In the genomic region with DNA sequence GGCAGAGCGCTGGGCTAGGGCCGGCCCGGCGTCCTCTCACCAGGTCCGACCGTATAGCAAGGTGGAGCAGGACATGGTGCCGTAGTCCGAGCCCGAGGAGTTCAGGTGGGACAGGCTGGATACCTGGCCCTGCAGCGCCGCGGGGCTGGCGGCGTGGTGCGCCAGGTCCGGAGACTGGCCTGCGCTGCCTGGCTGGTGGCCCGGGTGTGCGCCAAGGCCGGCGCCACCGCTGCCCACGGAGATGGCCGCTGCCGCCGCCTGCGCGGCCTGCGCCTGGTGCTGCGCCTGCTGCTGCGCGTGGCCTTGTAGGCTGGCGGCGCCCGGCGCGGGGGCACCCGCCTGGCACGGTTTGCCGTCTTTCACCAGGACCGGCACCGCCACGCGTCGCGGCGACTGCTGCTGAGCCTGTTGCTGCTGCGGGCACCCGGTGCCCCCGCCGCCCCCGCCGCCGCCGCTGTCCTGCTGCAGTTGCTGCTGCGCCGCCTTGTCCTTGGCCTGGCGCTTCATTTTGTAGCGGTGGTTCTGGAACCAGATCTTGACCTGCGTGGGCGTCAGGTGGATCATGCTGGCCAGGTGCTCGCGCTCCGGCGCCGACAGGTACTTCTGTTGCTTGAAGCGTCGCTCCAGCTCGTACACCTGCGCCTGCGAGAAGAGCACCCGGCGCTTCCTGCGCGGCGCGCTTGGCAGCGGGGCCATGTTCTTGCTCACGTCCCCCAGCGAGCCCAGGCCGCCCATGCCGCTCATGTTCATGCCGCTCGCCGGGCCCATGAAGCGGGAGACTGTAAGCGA, we compare ENCODE assay signal across 17 cellular contexts. TPM values are rescaled to one million over a fixed set of nuclear protein-coding genes. Genes with fewer than 3 reads are reported as not detected.
DNase-seq lines count a peak whose midpoint lies in the region; FAIRE-seq and TF ChIP-seq lines count a peak whose summit lies in the region.
"Had no signal": no experiment of that assay in that cellular context is flagged by ENCODE, and none has a peak within 500 bp of the region (broad histone marks: within the 10 kb centered on the region; RNA-seq: fewer than 3 reads in every experiment).

No MANE protein-coding gene starts in this region.

- no peak overlapping the region for H2BK120ac ChIP-seq in H9 (ENCODE audit: low read depth, low read length, poor library complexity, severe bottlenecking)
- no peak overlapping the region for H2BK120ac ChIP-seq in trophoblast cell (ENCODE audit: insufficient read depth, low read length, poor library complexity)

- H2BK20ac ChIP-seq in H9 (ENCODE audit: low read depth, low read length, poor library complexity, severe bottlenecking): no peak overlapping the region

- H3K23ac ChIP-seq in H9 (ENCODE audit: insufficient read length, low read depth, low read length) (no peak overlapping the region), trophoblast cell (ENCODE audit: low read length) (no peak overlapping the region)

- intact Hi-C loops in endothelial cell of umbilical vein (cut with micrococcal nuclease): no loop called here

- DNase-seq in DMS 273 (lab: John Stamatoyannopoulos, UW; ENCODE audit: unreplicated experiment) (peak; percentile 42), DMS 273 treated with DMSO at 0.1 percent for 48 hours (lab: John Stamatoyannopoulos, UW) (no peak), H9 (peak; percentile 61), endothelial cell of umbilical vein (ENCODE audit: low read depth, low spot score) (no peak), trophoblast cell (no peak), H54 (ENCODE audit: insufficient read length, low spot score) (no peak), AG08395 (ENCODE audit: low spot score) (no peak)
- no peak for DNase-seq in activated CD8-positive, alpha-beta memory T cell treated with anti-CD3 and anti-CD28 coated beads for 24 hours
- DNase-seq: left cardiac atrium, NCI-H446 treated with DMSO at 0.1 percent for 48 hours had no signal

- H2AK5ac ChIP-seq in H9 (ENCODE audit: insufficient read length, low read length) (no peak overlapping the region), trophoblast cell (ENCODE audit: low read length) (no peak overlapping the region)

- H3K36me3 ChIP-seq in endothelial cell of umbilical vein (ENCODE audit: control insufficient read depth in 2 of 2, extremely low read depth in 1 of 2, insufficient read depth in 2 of 2, low read length in 2 of 2) (no peaks in the 10 kb centered on the region), trophoblast cell (ENCODE audit: control insufficient read depth in 1 of 2, insufficient read depth in 2 of 2, low read length in 2 of 2) (no peaks in the 10 kb centered on the region)
- H3K36me3 ChIP-seq: breast epithelium had no signal

- H3K4me3 Mint-ChIP-seq in H9: no peak overlapping the region; a peak in 1 of 5 replicates
- H3K4me3 Mint-ChIP-seq: natural killer cell treated with Interleukin-12 subunit alpha and Interleukin-12 subunit beta and Interleukin-15 and Interleukin-18, amount 100 ng/mL, for 72 hours had no signal

- no peak overlapping the region for H4K12ac ChIP-seq in trophoblast cell (ENCODE audit: low read depth, low read length)

- H3K4ac ChIP-seq in H9 (ENCODE audit: low read depth, low read length) (no peak overlapping the region), trophoblast cell (ENCODE audit: low read depth, low read length) (no peak overlapping the region)

- dilution Hi-C loops in endothelial cell of umbilical vein (cut with MboI; ENCODE audit: extremely low pct_ligation_motif_present, low sequenced_read_pairs): no loop called here

- POLR2A ChIA-PET in endothelial cell of umbilical vein (lab: Charles Lee): no interaction called here

- CTCF ChIA-PET in endothelial cell of umbilical vein (lab: Charles Lee): no interaction called here

- H3K14ac ChIP-seq in H9 (ENCODE audit: insufficient read depth, low read length): no peak overlapping the region
- no peak overlapping the region for H3K14ac ChIP-seq in trophoblast cell (ENCODE audit: low read length)

- no peaks in the 10 kb centered on the region for H3K79me2 ChIP-seq in H9 (ENCODE audit: insufficient read depth, low read length)
- H3K79me2 ChIP-seq in endothelial cell of umbilical vein (ENCODE audit: control insufficient read depth, insufficient read depth, low read length): no peaks in the 10 kb centered on the region
- no peaks in the 10 kb centered on the region for H3K79me2 ChIP-seq in trophoblast cell (ENCODE audit: control insufficient read depth, insufficient read depth, low read length, poor library complexity)

- H3T11ph ChIP-seq in H9 (ENCODE audit: low read length): no peak overlapping the region

- no TSS peak for BruUV-seq in endothelial cell of umbilical vein (replicated peaks; lab: Mats Ljungman, UMichigan)

- H3K4me1 ChIP-seq in H9 (ENCODE audit: insufficient read depth, low read length) (no peaks in the 10 kb centered on the region), endothelial cell of umbilical vein (ENCODE audit: control insufficient read depth, extremely low read depth, insufficient read depth, low read length) (peaks cover 6% of the 10 kb centered on the region), trophoblast cell (ENCODE audit: control insufficient read depth in 1 of 2, insufficient read depth in 2 of 2, low read length in 2 of 2) (peaks cover 6 to 22% of the 10 kb centered on the region in 2 experiments)

- no peaks in the 10 kb centered on the region; a peak in 1 of 7 replicates for H3K36me3 Mint-ChIP-seq in H9 (ENCODE audit: insufficient read depth in 1 of 3, low read depth in 3 of 3)
- H3K36me3 Mint-ChIP-seq: natural killer cell treated with Interleukin-12 subunit alpha and Interleukin-12 subunit beta and Interleukin-15 and Interleukin-18, amount 100 ng/mL, for 72 hours had no signal

- H3K18ac ChIP-seq in H9 (ENCODE audit: insufficient read length, low read depth, low read length): no peak overlapping the region
- no peak overlapping the region for H3K18ac ChIP-seq in trophoblast cell (ENCODE audit: low read length)

- FAIRE-seq in endothelial cell of umbilical vein (lab: Jason Lieb, UNC) (no peak), H54 (lab: Jason Lieb, UNC) (no peak)

- no peak overlapping the region for H2AFZ ChIP-seq in H9 (ENCODE audit: low read length)
- H2AFZ ChIP-seq in endothelial cell of umbilical vein (ENCODE audit: low read depth, low read length): no peak overlapping the region
- no peak overlapping the region for H2AFZ ChIP-seq in trophoblast cell (ENCODE audit: insufficient read depth, low read length, poor library complexity)

- H4K20me1 ChIP-seq in H9 (ENCODE audit: control insufficient read depth, insufficient read depth, insufficient read length): no peaks in the 10 kb centered on the region
- H4K20me1 ChIP-seq in endothelial cell of umbilical vein (replicated peaks; ENCODE audit: control insufficient read depth, extremely low read depth, insufficient read depth, low read length): no peaks in the 10 kb centered on the region

- H3K4me1 Mint-ChIP-seq in H9: peaks cover 17 to 46% of the 10 kb centered on the region in 2 experiments

- H3K23me2 ChIP-seq in H9 (ENCODE audit: insufficient read length, low read depth, low read length, poor library complexity, severe bottlenecking): peaks cover 7% of the 10 kb centered on the region

- H4K91ac ChIP-seq in H9 (ENCODE audit: insufficient read length, low read depth, low read length): no peak overlapping the region
- H4K91ac ChIP-seq in trophoblast cell (ENCODE audit: low read depth, low read length): no peak overlapping the region

- H3K79me1 ChIP-seq in H9 (ENCODE audit: insufficient read depth, low read depth, low read length, poor library complexity, severe bottlenecking): no peaks in the 10 kb centered on the region
- H3K79me1 ChIP-seq in trophoblast cell (ENCODE audit: low read length): no peaks in the 10 kb centered on the region

- TF ChIP-seq POLR2A in endothelial cell of umbilical vein (IDR thresholded peaks at IDR 0.05; ENCODE audit: low read depth, low read length): no peak
- TF ChIP-seq POLR2A in H54 (IDR thresholded peaks at IDR 0.05; ENCODE audit: low read depth, low read length): no peak

- H3K9me3 ChIP-seq in H9 (ENCODE audit: control insufficient read depth, low read depth, low read length) (no peaks in the 10 kb centered on the region), endothelial cell of umbilical vein (replicated peaks; ENCODE audit: control insufficient read depth, insufficient read depth, low read length) (no peaks in the 10 kb centered on the region), trophoblast cell (ENCODE audit: insufficient read depth, low read depth, low read length) (peaks cover 9% of the 10 kb centered on the region)
- H3K9me3 ChIP-seq: breast epithelium had no signal

- H3K27me3 ChIP-seq in H9 (ENCODE audit: insufficient read depth, low read length): peaks cover 92% of the 10 kb centered on the region
- H3K27me3 ChIP-seq in endothelial cell of umbilical vein (ENCODE audit: control insufficient read depth in 2 of 2, insufficient read depth in 2 of 2, low read length in 2 of 2): peaks cover 90 to 99% of the 10 kb centered on the region in 2 experiments
- peaks cover 94% of the 10 kb centered on the region for H3K27me3 ChIP-seq in trophoblast cell (ENCODE audit: insufficient read depth, low read length)

- no peak for TF ChIP-seq CTCF in H9 (conservative IDR thresholded peaks at IDR 0.05)
- TF ChIP-seq CTCF in endothelial cell of umbilical vein (IDR thresholded peaks at IDR 0.05; ENCODE audit: extremely low read depth in 1 of 2, insufficient read depth in 1 of 2, low read depth in 1 of 2, low read length in 2 of 2): no peak

- H3K9ac ChIP-seq in H9 (ENCODE audit: extremely low read depth, insufficient read length, low read length) (no peak overlapping the region), endothelial cell of umbilical vein (replicated peaks; ENCODE audit: extremely low read depth, insufficient read depth, low read length) (no peak overlapping the region), trophoblast cell (ENCODE audit: low read length) (no peak overlapping the region)

- H4K8ac ChIP-seq in H9 (replicated peaks; ENCODE audit: insufficient read length, low read depth, low read length) (no peak overlapping the region), trophoblast cell (ENCODE audit: low read depth, low read length) (no peak overlapping the region)

- peaks cover 98% of the 10 kb centered on the region for H3K27me3 Mint-ChIP-seq in H9 (ENCODE audit: low read depth)

- H3K27ac Mint-ChIP-seq in H9: no peak overlapping the region
- H3K27ac Mint-ChIP-seq: natural killer cell treated with Interleukin-12 subunit alpha and Interleukin-12 subunit beta and Interleukin-15 and Interleukin-18, amount 100 ng/mL, for 72 hours had no signal

- H4K5ac ChIP-seq in H9 (ENCODE audit: insufficient read length, low read depth, low read length): no peak overlapping the region

- H3K9me3 Mint-ChIP-seq in H9: peaks cover 2 to 10% of the 10 kb centered on the region in 2 experiments; a peak in 4 of 5 replicates
- H3K9me3 Mint-ChIP-seq: natural killer cell treated with Interleukin-12 subunit alpha and Interleukin-12 subunit beta and Interleukin-15 and Interleukin-18, amount 100 ng/mL, for 72 hours had no signal

- no peak overlapping the region for H2BK5ac ChIP-seq in H9 (ENCODE audit: insufficient read length, low read length)
- no peak overlapping the region for H2BK5ac ChIP-seq in trophoblast cell (ENCODE audit: low read depth, low read length, poor library complexity)

- no peaks in the 10 kb centered on the region for H3K9me1 ChIP-seq in endothelial cell of umbilical vein (replicated peaks; ENCODE audit: control insufficient read depth, extremely low read depth, insufficient read depth, low read length)

- H3K4me3 ChIP-seq in endothelial cell of umbilical vein (replicated peaks in 1 of 3; ENCODE audit: insufficient read depth in 1 of 3, low read depth in 1 of 3, low read length in 3 of 3) (no peak overlapping the region), trophoblast cell (ENCODE audit: low read depth, low read length) (no peak overlapping the region)

- H2BK15ac ChIP-seq in H9 (ENCODE audit: low read depth, low read length): no peak overlapping the region

- H3K56ac ChIP-seq in H9 (ENCODE audit: insufficient read length, low read depth, low read length): no peak overlapping the region

- H2BK12ac ChIP-seq in H9 (ENCODE audit: insufficient read length, low read depth, low read length) (no peak overlapping the region), trophoblast cell (ENCODE audit: low read length) (no peak overlapping the region)

- H3K27ac ChIP-seq in H9 (ENCODE audit: insufficient read length, low read depth, low read length): no peak overlapping the region
- H3K27ac ChIP-seq in endothelial cell of umbilical vein (ENCODE audit: insufficient read depth, low read depth, low read length): no peak overlapping the region
- no peak overlapping the region for H3K27ac ChIP-seq in trophoblast cell (ENCODE audit: low read depth, low read length)
- H3K27ac ChIP-seq: 22Rv1, breast epithelium, HL-60 had no signal

- H3K4me2 ChIP-seq in H9 (ENCODE audit: insufficient read depth, insufficient read length, low read length) (no peak overlapping the region), endothelial cell of umbilical vein (ENCODE audit: insufficient read depth, low read length) (no peak overlapping the region), trophoblast cell (ENCODE audit: low read length) (peak overlapping the region; percentile 36)

- WGBS in H9 (ENCODE audit: extremely low coverage, insufficient read length, low lambda C conversion rate): no CpG with 5 or more reads among the region's 87 CpGs
- WGBS in trophoblast cell (ENCODE audit: extremely low coverage, insufficient coverage, insufficient read length): no CpG with 5 or more reads among the region's 87 CpGs

RNA-seq across cellular contexts. Expression of gene NKX2-1, which starts 2.6 kb away (rescaled TPM):
- total RNA-seq in H9 (2021) (not detected in 2 replicates), endothelial cell of umbilical vein (not detected in 2 replicates)
- not detected in 2 replicates for polyA plus RNA-seq in endothelial cell of umbilical vein
- not detected in 2 replicates for polyA plus RNA-seq in endothelial cell of umbilical vein (2011; cell fraction: cytosol; rRNA removed)
- polyA plus RNA-seq in endothelial cell of umbilical vein (2011; cell fraction: nucleus; rRNA removed): not detected in 2 replicates
- polyA plus RNA-seq in endothelial cell of umbilical vein (2012): not detected in 2 replicates
- not detected in 2 replicates for polyA minus RNA-seq in endothelial cell of umbilical vein
- polyA minus RNA-seq in endothelial cell of umbilical vein (2011; cell fraction: cytosol; rRNA and poly(A)+ RNA removed): not detected
- polyA minus RNA-seq in endothelial cell of umbilical vein (2011; cell fraction: nucleus; rRNA and poly(A)+ RNA removed): not detected in 2 replicates
- not detected in 2 replicates for polyA plus RNA-seq in trophoblast cell (2013)
- total RNA-seq: breast epithelium; glomerular endothelial cell; left cardiac atrium; natural killer cell treated with Interleukin-12 subunit alpha and Interleukin-12 subunit beta and Interleukin-15 and Interleukin-18, amount 100 ng/mL, for 72 hours; RPMI7951; subcutaneous adipose tissue had no signal

Comparison
In these comparisons a context has a peak if more than half of its experiments do, and no peak if none do; other contexts are left out.
1. DNase-seq: peak in DMS 273 (single experiment) and H9 (single experiment); none in DMS 273 treated with DMSO at 0.1 percent for 48 hours (single experiment), endothelial cell of umbilical vein (single experiment), trophoblast cell (0 of 2), activated CD8-positive, alpha-beta memory T cell treated with anti-CD3 and anti-CD28 coated beads for 24 hours (single experiment), H54 (single experiment) and AG08395 (single experiment).